Comparison of ENCODE assay signal across 1 cellular context in genomic region chr19:5631511-5632240, GRCh38.
TF ChIP-seq lines count a peak whose summit lies in the region.

No MANE protein-coding gene starts in this region.

TF ChIP-seq in H1, 55 proteins besides CTCF, POLR2A, EP300 and RAD21:
- TF ChIP-seq MAFK (IDR thresholded peaks at IDR 0.05; ENCODE audit: low read depth, low read length) (peak; percentile 57; the same call in 1 of the 2 replicates), SP2 (IDR thresholded peaks at IDR 0.05; ENCODE audit: low read length) (no peak)
